ENCODE assay signal across 26 cellular contexts in genomic region chr2:120381661-120382060, GRCh38. TPM values are rescaled to one million over a fixed set of nuclear protein-coding genes. Genes with fewer than 3 reads are reported as not detected.
"Had no signal": no experiment of that assay in that cellular context is flagged by ENCODE, and none has a peak within 500 bp of the region (broad histone marks: within the 10 kb centered on the region; RNA-seq: fewer than 3 reads in every experiment).

No MANE protein-coding gene starts in this region.

- H3K4me3 ChIP-seq: breast epithelium, SJCRH30 had no signal

- ATAC-seq: activated CD8-positive, alpha-beta T cell treated with anti-CD3 and anti-CD28 coated beads, Interleukin-2, amount 10 ng/mL, durations not matched to agents 7 days and 5 days; Panc1; WTC11 had no signal

- H3K27me3 ChIP-seq: breast epithelium, SJCRH30 had no signal

- H3K9ac ChIP-seq: SK-N-SH had no signal

- H3K9me3 ChIP-seq: breast epithelium, SJCRH30, SK-N-SH had no signal

- H3K27ac Mint-ChIP-seq: activated CD8-positive, alpha-beta T cell treated with anti-CD3 and anti-CD28 coated beads, Interleukin-2, amount 10 ng/mL, durations not matched to agents 7 days and 5 days; activated naive CD4-positive, alpha-beta T cell treated with anti-CD3 and anti-CD28 coated beads, Interleukin-2, amount 50 U/mL, for 24 hours; activated T-helper 1 cell treated with anti-CD3 and anti-CD28 coated beads, Interleukin-12 subunit alpha, Interleukin-12 subunit beta, Interleukin-2, Interleukin-4 antibody, amounts not matched to agents 30 ng/mL and 10 ng/mL and 1 ng/mL, durations not matched to agents 14 hours and 24 hours and 36 hours; T-helper 1 cell treated with Interleukin-12 subunit alpha and Interleukin-12 subunit beta and Interleukin-4 antibody, amounts not matched to agents 30 μg/mL and 1 μg/mL, for 36 hours; WTC11 had no signal

- H3K36me3 ChIP-seq: breast epithelium, SJCRH30 had no signal

- H3K36me3 Mint-ChIP-seq: activated naive CD4-positive, alpha-beta T cell treated with anti-CD3 and anti-CD28 coated beads, Interleukin-2, amount 50 U/mL, for 24 hours; WTC11 had no signal

- H3K27ac ChIP-seq: breast epithelium, SJCRH30 had no signal

- H3K4me3 Mint-ChIP-seq: activated CD8-positive, alpha-beta T cell treated with anti-CD3 and anti-CD28 coated beads, Interleukin-2, amount 10 ng/mL, durations not matched to agents 7 days and 5 days; activated naive CD4-positive, alpha-beta T cell treated with anti-CD3 and anti-CD28 coated beads, Interleukin-2, amount 50 U/mL, for 24 hours; activated T-helper 1 cell treated with anti-CD3 and anti-CD28 coated beads, Interleukin-12 subunit alpha, Interleukin-12 subunit beta, Interleukin-2, Interleukin-4 antibody, amounts not matched to agents 30 ng/mL and 10 ng/mL and 1 ng/mL, durations not matched to agents 14 hours and 24 hours and 36 hours; T-helper 1 cell treated with Interleukin-12 subunit alpha and Interleukin-12 subunit beta and Interleukin-4 antibody, amounts not matched to agents 30 μg/mL and 1 μg/mL, for 36 hours; WTC11 had no signal

- H3K4me2 ChIP-seq: SK-N-SH had no signal

- DNase-seq: activated CD4-positive, alpha-beta T cell treated with anti-CD3 and anti-CD28 coated beads for 48 hours; activated CD4-positive, alpha-beta T cell treated with anti-CD3 and anti-CD28 coated beads, Interleukin-2, amount 50 U/mL, for 4 hours; activated CD4-positive, CD25-positive, alpha-beta regulatory T cell treated with anti-CD3 and anti-CD28 coated beads, Interleukin-2, amount 50 U/mL, for 72 hours; activated CD8-positive, alpha-beta memory T cell treated with anti-CD3 and anti-CD28 coated beads, Interleukin-2, amount 50 U/mL, for 48 hours; activated CD8-positive, alpha-beta T cell treated with anti-CD3 and anti-CD28 coated beads, Interleukin-2, amount 10 ng/mL, durations not matched to agents 7 days and 5 days; activated effector memory CD4-positive, alpha-beta T cell treated with Interleukin-2 at 50 U/mL for 16 hours; activated naive CD4-positive, alpha-beta T cell; activated T-cell treated with anti-CD3 and anti-CD28 coated beads, Interleukin-2, amount 50 U/mL, for 1 hour; caudate nucleus; IMR-90; KG1; NCI-H1048; NCI-H146; NCI-H187 treated with DMSO at 0.1 percent for 48 hours; NCI-H69; RPMI8226; SJCRH30; SK-N-SH; SW 1271 had no signal

- H3K4me1 Mint-ChIP-seq: activated naive CD4-positive, alpha-beta T cell treated with anti-CD3 and anti-CD28 coated beads, Interleukin-2, amount 50 U/mL, for 24 hours had no signal

- H3K4me1 ChIP-seq: breast epithelium, SJCRH30 had no signal

- H3K9me3 Mint-ChIP-seq: activated naive CD4-positive, alpha-beta T cell treated with anti-CD3 and anti-CD28 coated beads, Interleukin-2, amount 50 U/mL, for 24 hours; activated T-helper 1 cell treated with anti-CD3 and anti-CD28 coated beads, Interleukin-12 subunit alpha, Interleukin-12 subunit beta, Interleukin-2, Interleukin-4 antibody, amounts not matched to agents 30 ng/mL and 10 ng/mL and 1 ng/mL, durations not matched to agents 14 hours and 24 hours and 36 hours; T-helper 1 cell treated with Interleukin-12 subunit alpha and Interleukin-12 subunit beta and Interleukin-4 antibody, amounts not matched to agents 30 μg/mL and 1 μg/mL, for 36 hours; WTC11 had no signal

RNA-seq across cellular contexts. Expression of gene INHBB, which starts 35.7 kb away (rescaled TPM):
- total RNA-seq: activated CD8-positive, alpha-beta T cell treated with anti-CD3 and anti-CD28 coated beads, Interleukin-2, amount 10 ng/mL, durations not matched to agents 7 days and 5 days; activated T-helper 1 cell treated with anti-CD3 and anti-CD28 coated beads, Interleukin-12 subunit alpha, Interleukin-12 subunit beta, Interleukin-2, Interleukin-4 antibody, amounts not matched to agents 30 ng/mL and 10 ng/mL and 1 ng/mL, durations not matched to agents 14 hours and 24 hours and 36 hours; OCI-LY7; SJCRH30 had no signal
